15 cellular contexts compared by ENCODE assay signal in genomic region chr2:226652983-226653765, GRCh38.
DNase-seq lines count a peak whose midpoint lies in the region; ATAC-seq, FAIRE-seq and TF ChIP-seq lines count a peak whose summit lies in the region.
"Had no signal": no experiment of that assay in that cellular context is flagged by ENCODE, and none has a peak within 500 bp of the region (broad histone marks: within the 10 kb centered on the region; RNA-seq: fewer than 3 reads in every experiment).

No MANE protein-coding gene starts in this region.

- H3K9me2 ChIP-seq in Karpas-422 (replicated peaks; ENCODE audit: insufficient read depth, low read length), result no peaks in the 10 kb centered on the region

- H3K4me2 ChIP-seq in HepG2 (ENCODE audit: low read depth, low read length) (no peak overlapping the region), Karpas-422 (ENCODE audit: low read depth, low read length, poor library complexity, severe bottlenecking) (no peak overlapping the region)

- H3K27ac Mint-ChIP-seq in MCF 10A (ENCODE audit: low read depth, unreplicated experiment), result peak overlapping the region; percentile 73
- H3K27ac Mint-ChIP-seq in activated T-cell treated with anti-CD3 and anti-CD28 coated beads, Interleukin-2, amount 50 U/mL, for 24 hours, result no peak overlapping the region

- intact Hi-C loops in MCF 10A (cut with micrococcal nuclease) (loop anchor here (5.0 kb wide), 2 partner anchors 139 to 536 kb away; no protein-coding TSS in a partner anchor), breast epithelium (cut with DNase I; ENCODE audit: low total_unique reads) (no loop called here), HepG2 (cut with micrococcal nuclease; ENCODE audit: unreplicated experiment) (loop anchor here (10.0 kb wide), 1 partner anchor 82 kb away; no protein-coding TSS in a partner anchor)

- CTCF ChIA-PET in MCF 10A (lab: Yijun Ruan, JAX) (interaction anchor here (1.0 to 1.6 kb wide), 3 partner anchors 102 to 150 kb away, joined by 3 read pairs; no protein-coding TSS in a partner anchor), HepG2 (lab: Yijun Ruan, JAX; ENCODE audit: low intra/inter-chr PET ratio, low total read pairs) (no interaction called here)

- no peaks in the 10 kb centered on the region for H3K27me3 Mint-ChIP-seq in MCF 10A (ENCODE audit: insufficient read depth, unreplicated experiment)
- H3K27me3 Mint-ChIP-seq in activated T-cell treated with anti-CD3 and anti-CD28 coated beads, Interleukin-2, amount 50 U/mL, for 24 hours, result no peaks in the 10 kb centered on the region
- H3K27me3 Mint-ChIP-seq: activated naive CD8-positive, alpha-beta T cell treated with anti-CD3 and anti-CD28 coated beads, Interleukin-2, amount 10 ng/mL, durations not matched to agents 7 days and 5 days had no signal

- ATAC-seq in HepG2, result no peak
- no peak for ATAC-seq in HG03159 (IDR thresholded peaks at IDR 0.05; ENCODE audit: unreplicated experiment)

- no TSS peak for BruUV-seq in MCF 10A (replicated peaks; lab: Mats Ljungman, UMichigan)
- no TSS peak for BruUV-seq in HepG2 (replicated peaks; lab: Mats Ljungman, UMichigan)

- H3K36me3 Mint-ChIP-seq in MCF 10A (ENCODE audit: insufficient read depth, unreplicated experiment), result peaks cover 7% of the 10 kb centered on the region
- H3K36me3 Mint-ChIP-seq in activated T-cell treated with anti-CD3 and anti-CD28 coated beads, Interleukin-2, amount 50 U/mL, for 24 hours (ENCODE audit: low read depth), result peaks cover 8% of the 10 kb centered on the region

- TF ChIP-seq EP300 in HepG2 (IDR thresholded peaks at IDR 0.05; ENCODE audit: low read depth in 2 of 2, low read length in 2 of 2) (no peak), HepG2 (CRISPR knock-in tag; IDR thresholded peaks at IDR 0.05; ENCODE audit: borderline replicate concordance) (no peak)

- WGBS in HepG2 (ENCODE audit: low lambda C conversion rate), result 100% methylated on average over 1 of the region's 1 CpG

- no peak for TF ChIP-seq RAD21 in HepG2 (CRISPR knock-in tag; IDR thresholded peaks at IDR 0.05)

- no peak overlapping the region for H3K4me3 Mint-ChIP-seq in MCF 10A (ENCODE audit: unreplicated experiment)
- H3K4me3 Mint-ChIP-seq in activated T-cell treated with anti-CD3 and anti-CD28 coated beads, Interleukin-2, amount 50 U/mL, for 24 hours, result no peak overlapping the region

- no peaks in the 10 kb centered on the region for H3K36me3 ChIP-seq in breast epithelium
- H3K36me3 ChIP-seq in brain microvascular endothelial cell (replicated peaks), result no peaks in the 10 kb centered on the region
- H3K36me3 ChIP-seq in HepG2 (replicated peaks in 1 of 2; ENCODE audit: control insufficient read depth in 1 of 2, insufficient read depth in 2 of 2, low read length in 2 of 2), result no peaks in the 10 kb centered on the region
- no peaks in the 10 kb centered on the region for H3K36me3 ChIP-seq in Karpas-422 (ENCODE audit: insufficient read depth, low read length)
- H3K36me3 ChIP-seq: tibial artery had no signal

- TF ChIP-seq CTCF in MCF 10A (IDR thresholded peaks at IDR 0.05; ENCODE audit: unreplicated experiment) (no peak), breast epithelium (IDR thresholded peaks at IDR 0.05) (no peak), brain microvascular endothelial cell (IDR thresholded peaks at IDR 0.05; ENCODE audit: low read depth, low read length, missing control alignments) (no peak), HepG2 (CRISPR knock-in tag; IDR thresholded peaks at IDR 0.05) (no peak)

- POLR2A ChIA-PET in MCF 10A (lab: Yijun Ruan, JAX), result interaction anchor here (0.7 to 2.5 kb wide), 12 partner anchors 8 to 534 kb away, joined by 3 to 20 read pairs (median 4); no protein-coding TSS in a partner anchor
- POLR2A ChIA-PET in HepG2 (lab: Yijun Ruan, JAX), result interaction anchor here (1.0 to 1.9 kb wide), 3 partner anchors 69 to 147 kb away, joined by 3 to 6 read pairs (median 6); partner anchors contain the start of gene IRS1

- H4K20me1 ChIP-seq in HepG2 (ENCODE audit: insufficient read depth, low read length) (no peaks in the 10 kb centered on the region), Karpas-422 (ENCODE audit: insufficient read depth, low read depth, low read length) (no peaks in the 10 kb centered on the region)

- H3K9me3 ChIP-seq in breast epithelium, result no peaks in the 10 kb centered on the region
- H3K9me3 ChIP-seq in HepG2 (ENCODE audit: low read length), result peaks cover 7% of the 10 kb centered on the region
- H3K9me3 ChIP-seq in Karpas-422 (ENCODE audit: low read length), result peaks cover 3% of the 10 kb centered on the region; the same call in 1 of the 2 replicates

- H3K4me1 ChIP-seq in breast epithelium (peaks cover 8 to 15% of the 10 kb centered on the region in 2 donors), HepG2 (ENCODE audit: insufficient read depth, low read length) (peaks cover 87% of the 10 kb centered on the region), Karpas-422 (ENCODE audit: low read length) (no peaks in the 10 kb centered on the region)

- no peaks in the 10 kb centered on the region for H3K9me3 Mint-ChIP-seq in MCF 10A (ENCODE audit: unreplicated experiment)
- H3K9me3 Mint-ChIP-seq in activated T-cell treated with anti-CD3 and anti-CD28 coated beads, Interleukin-2, amount 50 U/mL, for 24 hours, result peaks cover 7% of the 10 kb centered on the region

- TF ChIP-seq POLR2A in breast epithelium (IDR thresholded peaks at IDR 0.05), result no peak
- no peak for TF ChIP-seq POLR2A in HepG2 (IDR thresholded peaks at IDR 0.05; ENCODE audit: insufficient read depth in 1 of 2, low read depth in 2 of 2, low read length in 2 of 2)

- FAIRE-seq in HepG2 (lab: Jason Lieb, UNC), result no peak
- FAIRE-seq: TTC549 had no signal

- H3K4me1 Mint-ChIP-seq in MCF 10A (ENCODE audit: insufficient read depth, unreplicated experiment), result peaks cover 35% of the 10 kb centered on the region
- peaks cover 32% of the 10 kb centered on the region for H3K4me1 Mint-ChIP-seq in activated T-cell treated with anti-CD3 and anti-CD28 coated beads, Interleukin-2, amount 50 U/mL, for 24 hours (ENCODE audit: low read depth)

- H3K27me3 ChIP-seq in breast epithelium (no peaks in the 10 kb centered on the region), brain microvascular endothelial cell (replicated peaks) (no peaks in the 10 kb centered on the region), HepG2 (ENCODE audit: control insufficient read depth in 1 of 2, insufficient read depth in 2 of 2, low read length in 2 of 2) (no peaks in the 10 kb centered on the region), Karpas-422 (ENCODE audit: low read length) (no peaks in the 10 kb centered on the region)
- H3K27me3 ChIP-seq: tibial artery had no signal

- DNase-seq in MCF 10A (ENCODE audit: unreplicated experiment), result no peak
- no peak for DNase-seq in breast epithelium (ENCODE audit: low spot score in 2 of 2)
- DNase-seq in brain microvascular endothelial cell, result no peak
- no peak for DNase-seq in HepG2 (ENCODE audit: low spot score)
- no peak for DNase-seq in Karpas-422
- no peak for DNase-seq in activated CD8-positive, alpha-beta memory T cell treated with anti-CD3 and anti-CD28 coated beads, Interleukin-2, amount 50 U/mL, for 4 hours
- DNase-seq in activated T-cell treated with anti-CD3 and anti-CD28 coated beads, Interleukin-2, amount 50 U/mL, for 24 hours, result no peak
- DNase-seq: activated naive CD8-positive, alpha-beta T cell treated with anti-CD3 and anti-CD28 coated beads, Interleukin-2, amount 10 ng/mL, durations not matched to agents 7 days and 5 days; activated T-cell treated with anti-CD3 and anti-CD28 coated beads, Interleukin-2, amount 50 U/mL, for 1 hour; caudate nucleus; effector memory CD4-positive, alpha-beta T cell; stimulated activated CD4-positive, alpha-beta T cell treated with anti-CD3 and anti-CD28 coated beads, Interleukin-4, amount 100 ng/mL, for 24 hours; tibial artery had no signal

- H3K27ac ChIP-seq in breast epithelium (peak overlapping the region in 1 of 2 donors; percentile 25), brain microvascular endothelial cell (peak overlapping the region; percentile 94), HepG2 (ENCODE audit: extremely low read length, insufficient read depth, low read length) (no peak overlapping the region), Karpas-422 (ENCODE audit: low read length) (no peak overlapping the region)

- in situ Hi-C loops in brain microvascular endothelial cell (cut with HindIII; ENCODE audit: low pct_ligation_motif_present, low sequenced_read_pairs), result no loop called here
- in situ Hi-C loops in HepG2 (cut with HindIII; ENCODE audit: extremely low pct_ligation_motif_present, low pct_unique_long_range_greater_than_20kb), result no loop called here

- H2AFZ ChIP-seq in HepG2 (ENCODE audit: low read length) (no peak overlapping the region), Karpas-422 (ENCODE audit: low read length) (no peak overlapping the region)

- H3K4me3 ChIP-seq in breast epithelium (no peak overlapping the region), brain microvascular endothelial cell (ENCODE audit: low read depth, low read length) (no peak overlapping the region), HepG2 (replicated peaks in 1 of 3; ENCODE audit: insufficient read depth in 1 of 3, low read depth in 2 of 3, low read length in 3 of 3) (no peak overlapping the region), Karpas-422 (ENCODE audit: low read length) (no peak overlapping the region)
- H3K4me3 ChIP-seq: tibial artery had no signal

- H3K9ac ChIP-seq in HepG2 (ENCODE audit: insufficient read depth, low read depth, low read length) (no peak overlapping the region), Karpas-422 (ENCODE audit: low read length) (no peak overlapping the region)

- no peaks in the 10 kb centered on the region for H3K79me2 ChIP-seq in HepG2 (ENCODE audit: insufficient read depth, low read length)
- H3K79me2 ChIP-seq in Karpas-422 (ENCODE audit: low read length), result no peaks in the 10 kb centered on the region

TF ChIP-seq in HepG2, 621 proteins besides CTCF, POLR2A, EP300 and RAD21 (continues in another document):
- TF ChIP-seq KAT8 (CRISPR knock-in tag; IDR thresholded peaks at IDR 0.05), result peak; percentile 39
- TF ChIP-seq GATAD2A (CRISPR knock-in tag; IDR thresholded peaks at IDR 0.05), result peak; percentile 50; the same call in 1 of the 2 replicates
- peak; percentile 94 for TF ChIP-seq HOMEZ (CRISPR knock-in tag; IDR thresholded peaks at IDR 0.05; ENCODE audit: low read depth)
- TF ChIP-seq ZNF644 (CRISPR knock-in tag; IDR thresholded peaks at IDR 0.05; ENCODE audit: low read depth), result peak; percentile 90
- TF ChIP-seq ZNF331 (CRISPR knock-in tag; IDR thresholded peaks at IDR 0.05), result 0 out of 2 replicates have a peak, but pooled peaks have one; percentile 6
